In genomic region chr2:238378230-238379095, GRCh38 we compare ENCODE assay signal across 18 cellular contexts. TPM values are rescaled to one million over a fixed set of nuclear protein-coding genes. Genes with fewer than 3 reads are reported as not detected.
DNase-seq lines count a peak whose midpoint lies in the region; ATAC-seq, FAIRE-seq and TF ChIP-seq lines count a peak whose summit lies in the region.
"Had no signal": no experiment of that assay in that cellular context is flagged by ENCODE, and none has a peak within 500 bp of the region (broad histone marks: within the 10 kb centered on the region; RNA-seq: fewer than 3 reads in every experiment).

No MANE protein-coding gene starts in this region.

- H2AK9ac ChIP-seq in IMR-90 (replicated peaks; ENCODE audit: low read depth, low read length, poor library complexity), result peak overlapping the region; percentile 16

- no peak overlapping the region for H4K91ac ChIP-seq in IMR-90 (ENCODE audit: insufficient read depth, low read depth, low read length)

- H3K14ac ChIP-seq in IMR-90 (replicated peaks; ENCODE audit: low read depth, low read length), result no peak overlapping the region

- H3K4me1 ChIP-seq in BLaER1, result peaks cover 45% of the 10 kb centered on the region
- peaks cover 18% of the 10 kb centered on the region for H3K4me1 ChIP-seq in IMR-90 (ENCODE audit: control insufficient read depth, insufficient read depth, low read length)
- peaks cover 31% of the 10 kb centered on the region for H3K4me1 ChIP-seq in astrocyte (ENCODE audit: insufficient read depth, low read length)
- H3K4me1 ChIP-seq in right atrium auricular region, result peaks cover 0 to 34% of the 10 kb centered on the region in 2 donors
- H3K4me1 ChIP-seq: HAP-1, testis had no signal

- TF ChIP-seq RAD21 in IMR-90 (IDR thresholded peaks at IDR 0.05; ENCODE audit: low read length), result no peak

- BruUV-seq in IMR-90 (replicated peaks; lab: Mats Ljungman, UMichigan), result no TSS peak

- no peak for ATAC-seq in IMR-90 (ENCODE audit: low read depth)
- ATAC-seq in HG02870 (IDR thresholded peaks at IDR 0.05; ENCODE audit: unreplicated experiment), result no peak
- ATAC-seq in HG03432 (IDR thresholded peaks at IDR 0.05; ENCODE audit: unreplicated experiment), result no peak
- no peak for ATAC-seq in GM19455 (IDR thresholded peaks at IDR 0.05; ENCODE audit: unreplicated experiment)

- H3K4me3 ChIP-seq in BLaER1 (no peak overlapping the region), IMR-90 (ENCODE audit: insufficient read depth, low read depth, low read length) (no peak overlapping the region), astrocyte (ENCODE audit: insufficient read depth, low read depth, low read length) (no peak overlapping the region), right atrium auricular region (no peak overlapping the region)
- H3K4me3 ChIP-seq: HAP-1, SJCRH30, testis had no signal

- H3K36me3 ChIP-seq in BLaER1 (peaks cover 19% of the 10 kb centered on the region), IMR-90 (ENCODE audit: control insufficient read depth, insufficient read depth, low read length) (peaks cover 7% of the 10 kb centered on the region), astrocyte (ENCODE audit: insufficient read depth, low read length) (peaks cover 3% of the 10 kb centered on the region), right atrium auricular region (no peaks in the 10 kb centered on the region)
- H3K36me3 ChIP-seq: HAP-1, SJCRH30 had no signal

- no peak for FAIRE-seq in astrocyte (lab: Jason Lieb, UNC)
- no peak for FAIRE-seq in D721Med (lab: Jason Lieb, UNC)

- in situ Hi-C loops in IMR-90 (cut with MboI; ENCODE audit: low sequenced_read_pairs), result no loop called here

- no peak overlapping the region for H3K56ac ChIP-seq in IMR-90 (ENCODE audit: extremely low read depth, insufficient read depth, low read length)

- H3K23ac ChIP-seq in IMR-90 (ENCODE audit: low read depth, low read length), result no peak overlapping the region

- H3K9ac ChIP-seq in BLaER1 (no peak overlapping the region), IMR-90 (ENCODE audit: low read depth, low read length) (no peak overlapping the region), astrocyte (ENCODE audit: low read length) (peak overlapping the region; percentile 44)

- peak overlapping the region; percentile 2; the same call in 1 of the 2 replicates for H2BK120ac ChIP-seq in IMR-90 (ENCODE audit: low read depth, low read length)

- H4K8ac ChIP-seq in IMR-90 (ENCODE audit: low read depth in 2 of 2, low read length in 2 of 2), result no peak overlapping the region; a peak in 1 of 4 replicates

- POLR2A ChIA-PET in IMR-90 (lab: Charles Lee; ENCODE audit: unreplicated experiment), result no interaction called here

- TF ChIP-seq POLR2A in IMR-90 (IDR thresholded peaks at IDR 0.05; ENCODE audit: low read depth, low read length), result no peak

- H3K79me1 ChIP-seq in IMR-90 (ENCODE audit: low read depth in 1 of 2, low read length in 2 of 2), result peaks cover 3 to 17% of the 10 kb centered on the region in 2 experiments; a peak in 3 of 4 replicates

- no peak overlapping the region for H3K4me3 Mint-ChIP-seq in astrocyte (ENCODE audit: unreplicated experiment)
- H3K4me3 Mint-ChIP-seq: dendritic cell treated with granulocyte-macrophage colony-stimulating factor and Interleukin-4, amounts not matched to agents 40 ng/mL and 50 ng/mL, for 4 days had no signal

- no peaks in the 10 kb centered on the region for H3K27me3 Mint-ChIP-seq in astrocyte (ENCODE audit: low read depth, unreplicated experiment)
- H3K27me3 Mint-ChIP-seq: dendritic cell treated with granulocyte-macrophage colony-stimulating factor and Interleukin-4, amounts not matched to agents 40 ng/mL and 50 ng/mL, for 4 days had no signal

- DNase-seq in IMR-90 (no peak), astrocyte (ENCODE audit: low read depth) (no peak), right atrium auricular region (ENCODE audit: low spot score) (no peak), D721Med (ENCODE audit: insufficient read length, low spot score) (no peak)
- DNase-seq: activated naive CD4-positive, alpha-beta T cell; head of caudate nucleus; NCI-H1048; NCI-H2227 treated with DMSO at 0.1 percent for 48 hours; stimulated activated CD4-positive, alpha-beta T cell treated with anti-CD3 and anti-CD28 coated beads, Interleukin-4, amount 100 ng/mL, for 24 hours; T-helper 9 cell; testis had no signal

- H2BK15ac ChIP-seq in IMR-90 (ENCODE audit: low read depth, low read length), result no peak overlapping the region

- H3K9me3 Mint-ChIP-seq in astrocyte (ENCODE audit: unreplicated experiment), result peaks cover 7% of the 10 kb centered on the region

- H4K20me1 ChIP-seq in BLaER1, result no peaks in the 10 kb centered on the region
- H4K20me1 ChIP-seq in IMR-90 (ENCODE audit: insufficient read depth, low read length), result no peaks in the 10 kb centered on the region
- H4K20me1 ChIP-seq in astrocyte (ENCODE audit: insufficient read depth, low read length), result no peaks in the 10 kb centered on the region

- peak overlapping the region; percentile 38 for H3K4ac ChIP-seq in IMR-90 (ENCODE audit: low read depth, low read length)

- dilution Hi-C loops in IMR-90 (cut with HindIII; ENCODE audit: low sequenced_read_pairs, unreplicated experiment), result no loop called here

- H3K79me2 ChIP-seq in astrocyte (ENCODE audit: insufficient read depth, low read length), result no peaks in the 10 kb centered on the region

- intact Hi-C loops in IMR-90 (cut with micrococcal nuclease), result loop anchor here (5.0 to 10.0 kb wide), 2 partner anchors 54 to 346 kb away; no protein-coding TSS in a partner anchor

- H3K27me3 ChIP-seq in BLaER1 (no peaks in the 10 kb centered on the region), IMR-90 (ENCODE audit: control insufficient read depth, insufficient read depth, low read length) (no peaks in the 10 kb centered on the region), astrocyte (ENCODE audit: insufficient read depth, low read length) (no peaks in the 10 kb centered on the region), right atrium auricular region (no peaks in the 10 kb centered on the region)
- H3K27me3 ChIP-seq: SJCRH30, testis had no signal

- H4K5ac ChIP-seq in IMR-90 (ENCODE audit: low read depth, low read length), result no peak overlapping the region

- H3K27ac ChIP-seq in BLaER1 (no peak overlapping the region), IMR-90 (ENCODE audit: insufficient read depth, low read length) (no peak overlapping the region), astrocyte (ENCODE audit: low read depth, low read length) (peak overlapping the region; percentile 70), right atrium auricular region (peak overlapping the region; percentile 59 to 84)
- H3K27ac ChIP-seq: SJCRH30, testis had no signal

- peaks cover 21% of the 10 kb centered on the region for H3K9me1 ChIP-seq in IMR-90 (ENCODE audit: insufficient read depth, low read length)

- no peak overlapping the region for H3K18ac ChIP-seq in IMR-90 (ENCODE audit: low read depth, low read length)

- CTCF ChIA-PET in IMR-90 (lab: Yijun Ruan, JAX), result no interaction called here

- H3K9me3 ChIP-seq in BLaER1 (peaks cover 18% of the 10 kb centered on the region), IMR-90 (ENCODE audit: control insufficient read depth, insufficient read depth, low read length) (no peaks in the 10 kb centered on the region), astrocyte (ENCODE audit: insufficient read depth, low read depth, low read length) (no peaks in the 10 kb centered on the region), right atrium auricular region (no peaks in the 10 kb centered on the region)
- H3K9me3 ChIP-seq: HAP-1, SJCRH30, testis had no signal

- peaks cover 23% of the 10 kb centered on the region for H3K36me3 Mint-ChIP-seq in astrocyte (ENCODE audit: low read depth, unreplicated experiment)

- peak overlapping the region; percentile 37; the same call in 1 of the 2 replicates for H2AK5ac ChIP-seq in IMR-90 (ENCODE audit: low read depth, low read length)

- 76% methylated on average over 4 of the region's 11 CpGs; no CpG with 5 or more reads in 1 of the 2 experiments for WGBS in IMR-90 (ENCODE audit: extremely low coverage in 2 of 2, insufficient read length in 1 of 2), 2 experiments

- peak overlapping the region; percentile 70 for H3K4me2 ChIP-seq in BLaER1
- no peak overlapping the region for H3K4me2 ChIP-seq in IMR-90 (ENCODE audit: low read depth, low read length)
- peak overlapping the region; percentile 41 for H3K4me2 ChIP-seq in astrocyte (ENCODE audit: low read length)

- H2AFZ ChIP-seq in IMR-90 (replicated peaks; ENCODE audit: low read length, poor library complexity), result no peak overlapping the region
- no peak overlapping the region for H2AFZ ChIP-seq in astrocyte (ENCODE audit: low read depth, low read length)

- H3K27ac Mint-ChIP-seq in astrocyte (ENCODE audit: unreplicated experiment), result no peak overlapping the region
- H3K27ac Mint-ChIP-seq: dendritic cell treated with granulocyte-macrophage colony-stimulating factor and Interleukin-4, amounts not matched to agents 40 ng/mL and 50 ng/mL, for 4 days had no signal

- peaks cover 12% of the 10 kb centered on the region for H3K4me1 Mint-ChIP-seq in astrocyte (ENCODE audit: low read depth, unreplicated experiment)

- no peak for TF ChIP-seq CTCF in IMR-90 (conservative IDR thresholded peaks at IDR 0.05; ENCODE audit: low read depth, low read length)
- no peak for TF ChIP-seq CTCF in astrocyte (IDR thresholded peaks at IDR 0.05; ENCODE audit: insufficient read depth, low read depth, low read length)
- no peak for TF ChIP-seq CTCF in right atrium auricular region (IDR thresholded peaks at IDR 0.05)
- no peak for TF ChIP-seq CTCF in D721Med (IDR thresholded peaks at IDR 0.05; ENCODE audit: insufficient read depth, missing control alignments)

- H2BK20ac ChIP-seq in IMR-90 (ENCODE audit: low read depth, low read length), result no peak overlapping the region

- H2BK5ac ChIP-seq in IMR-90 (ENCODE audit: low read depth, low read length, poor library complexity, severe bottlenecking), result peak overlapping the region; percentile 46

TF ChIP-seq in IMR-90, 13 proteins besides CTCF, POLR2A, EP300 and RAD21 (continues in another document):
- TF ChIP-seq BHLHE40 (IDR thresholded peaks at IDR 0.05; ENCODE audit: low read depth, low read length) (no peak), MAFK (IDR thresholded peaks at IDR 0.05; ENCODE audit: low read depth, low read length) (no peak), RCOR1 (IDR thresholded peaks at IDR 0.05; ENCODE audit: insufficient replicate concordance, low read length) (no peak), FOS (IDR thresholded peaks at IDR 0.05; ENCODE audit: low read depth, low read length) (no peak), CEBPB (IDR thresholded peaks at IDR 0.05; ENCODE audit: low read depth, low read length) (no peak), RFX5 (IDR thresholded peaks at IDR 0.05; ENCODE audit: low read depth, low read length) (no peak)

RNA-seq across cellular contexts. Expression of gene ASB1, which starts 48.3 kb away (rescaled TPM):
- total RNA-seq in IMR-90 (2012; rRNA removed), result 21.4 and 23.5 TPM in 2 replicates
- polyA plus RNA-seq in IMR-90 (2012; rRNA removed), result 37.3 and 39.6 TPM in 2 replicates
- 29.3 and 37.4 TPM in 2 replicates for polyA plus RNA-seq in IMR-90 (2012; cell fraction: cytosol; rRNA removed)
- 61.9 and 87.8 TPM in 2 replicates for polyA plus RNA-seq in IMR-90 (2012; cell fraction: nucleus; rRNA removed; ENCODE audit: low replicate concordance)
- 30.6 and 31.7 TPM in 2 replicates for total RNA-seq in astrocyte
- total RNA-seq in right atrium auricular region, result 10 to 100 TPM; 32.3 to 43.6 TPM

RNA-seq across cellular contexts. Expression of gene TRAF3IP1, which starts 58.1 kb away (rescaled TPM):
- total RNA-seq in IMR-90 (2012; rRNA removed) (5.9 and 6.9 TPM in 2 replicates), astrocyte (17.8 and 19.6 TPM in 2 replicates), right atrium auricular region (1 to 10 TPM; 5.0 to 5.8 TPM)
- 6.0 and 8.3 TPM in 2 replicates for polyA plus RNA-seq in IMR-90 (2012; rRNA removed)
- 2.4 and 4.0 TPM in 2 replicates for polyA plus RNA-seq in IMR-90 (2012; cell fraction: cytosol; rRNA removed)
- 6.0 and 8.0 TPM in 2 replicates for polyA plus RNA-seq in IMR-90 (2012; cell fraction: nucleus; rRNA removed; ENCODE audit: low replicate concordance)

Comparison
In these comparisons a context has a peak if more than half of its experiments do, and no peak if none do; other contexts are left out.
1. H3K27ac ChIP-seq: peak in astrocyte (single experiment) and right atrium auricular region (2 of 2); none in BLaER1 (single experiment) and IMR-90 (single experiment).